ENCODE assay signal across 8 cellular contexts in the genomic region with DNA sequence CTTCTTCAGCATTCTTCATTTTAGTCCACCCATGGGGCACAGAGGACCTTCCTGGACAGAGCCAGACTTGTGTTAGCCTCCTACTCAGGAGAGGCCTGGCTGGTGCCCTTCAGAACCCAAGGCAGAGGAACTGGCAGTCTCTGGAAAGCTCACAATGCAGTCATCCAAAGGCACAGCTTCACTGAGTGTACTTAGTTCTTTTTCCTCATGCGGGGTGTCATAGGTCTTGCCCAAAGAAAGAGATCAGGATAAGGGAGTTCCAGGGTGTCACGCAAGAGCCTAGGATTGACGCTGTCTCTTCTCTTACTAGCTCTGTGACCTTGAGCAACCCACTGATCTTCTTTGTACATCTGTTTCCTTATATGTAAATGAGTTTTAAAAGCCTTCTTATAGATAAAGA. TPM values are rescaled to one million over a fixed set of nuclear protein-coding genes. Genes with fewer than 3 reads are reported as not detected.
DNase-seq lines count a peak whose midpoint lies in the region; ATAC-seq and TF ChIP-seq lines count a peak whose summit lies in the region.
"Had no signal": no experiment of that assay in that cellular context is flagged by ENCODE, and none has a peak within 500 bp of the region (broad histone marks: within the 10 kb centered on the region; RNA-seq: fewer than 3 reads in every experiment).

No MANE protein-coding gene starts in this region.

- TF ChIP-seq CTCF in WTC11 (IDR thresholded peaks at IDR 0.05) (no peak), spleen (IDR thresholded peaks at IDR 0.05 in 8 of 11, conservative IDR thresholded peaks at IDR 0.05 in 3 of 11) (no peak)

- H3K9me3 Mint-ChIP-seq in WTC11 = peaks cover 16% of the 10 kb centered on the region

- H3K9me3 ChIP-seq in right cardiac atrium (ENCODE audit: control insufficient read depth, low read length) (no peaks in the 10 kb centered on the region), spleen (peaks cover 0 to 9% (median 3%) of the 10 kb centered on the region in 8 donors)

- H3K4me3 ChIP-seq in right cardiac atrium (ENCODE audit: low read length) (no peak overlapping the region), spleen (no peak overlapping the region)

- H3K27ac ChIP-seq in right cardiac atrium (ENCODE audit: low read length) = peak overlapping the region; percentile 54
- peak overlapping the region in 7 of 8 donors; percentile 29 to 70 (median 54) for H3K27ac ChIP-seq in spleen

- H3K27ac Mint-ChIP-seq in WTC11 = peak overlapping the region; percentile 98

- DNase-seq in WTC11 (ENCODE audit: low spot score) = no peak
- no peak for DNase-seq in right cardiac atrium
- no peak for DNase-seq in spleen
- no peak for DNase-seq in stimulated activated CD4-positive, alpha-beta T cell treated with anti-CD3 and anti-CD28 coated beads, Interleukin-12 subunit alpha, Interleukin-12 subunit beta, amount 100 ng/mL, for 4 hours
- DNase-seq: activated CD4-positive, CD25-positive, alpha-beta regulatory T cell had no signal

- no peak overlapping the region for H3K4me3 Mint-ChIP-seq in WTC11

- WGBS in right cardiac atrium = 62% methylated on average over 3 of the region's 3 CpGs
- 29 to 49% (median 44%) methylated on average over 3 of the region's 3 CpGs for WGBS in spleen, 5 donors

- ATAC-seq in HG02642 (IDR thresholded peaks at IDR 0.05; ENCODE audit: poor library complexity, unreplicated experiment) = peak; percentile 29
- no peak; the same call in 1 of the 2 replicates for ATAC-seq in WTC11
- ATAC-seq in right cardiac atrium = peak in 1 of 2 donors; percentile 32
- no peak for ATAC-seq in GM21717 (IDR thresholded peaks at IDR 0.05; ENCODE audit: unreplicated experiment)
- ATAC-seq in GM21360 (IDR thresholded peaks at IDR 0.05; ENCODE audit: unreplicated experiment) = no peak

- H3K36me3 ChIP-seq in spleen = no peaks in the 10 kb centered on the region

- CTCF ChIA-PET in WTC11 (lab: Charles Lee) = interaction anchor here (0.7 to 2.0 kb wide), 7 partner anchors 9 to 128 kb away, joined by 3 to 8 read pairs (median 4); a partner anchor contains a TSS

- intact Hi-C loops in right cardiac atrium (cut with DNase I) (no loop called here), spleen (cut with DNase I; ENCODE audit: low total_unique reads) (no loop called here)

- TF ChIP-seq POLR2A in spleen (IDR thresholded peaks at IDR 0.05) = no peak

- no peaks in the 10 kb centered on the region for H3K27me3 ChIP-seq in right cardiac atrium (ENCODE audit: control insufficient read depth, insufficient read depth)
- H3K27me3 ChIP-seq in spleen (replicated peaks in 1 of 7) = no peaks in the 10 kb centered on the region

- H3K4me1 ChIP-seq in right cardiac atrium (ENCODE audit: control insufficient read depth, insufficient read depth, low read length) (peaks cover 7% of the 10 kb centered on the region), spleen (peaks cover 0 to 37% (median 6%) of the 10 kb centered on the region in 6 donors)

- peaks cover 21% of the 10 kb centered on the region for H3K36me3 Mint-ChIP-seq in WTC11

- no peaks in the 10 kb centered on the region for H3K27me3 Mint-ChIP-seq in WTC11 (ENCODE audit: low read depth)

- H3K4me1 Mint-ChIP-seq in WTC11 = peaks cover 58% of the 10 kb centered on the region

- POLR2A ChIA-PET in WTC11 (lab: Charles Lee) = interaction anchor here (1.0 to 1.3 kb wide), 2 partner anchors 46 to 170 kb away, joined by 3 to 5 read pairs; a partner anchor contains a TSS

TF ChIP-seq in WTC11, 78 proteins besides CTCF, POLR2A, EP300 and RAD21:
- TF ChIP-seq, protein P1, sequence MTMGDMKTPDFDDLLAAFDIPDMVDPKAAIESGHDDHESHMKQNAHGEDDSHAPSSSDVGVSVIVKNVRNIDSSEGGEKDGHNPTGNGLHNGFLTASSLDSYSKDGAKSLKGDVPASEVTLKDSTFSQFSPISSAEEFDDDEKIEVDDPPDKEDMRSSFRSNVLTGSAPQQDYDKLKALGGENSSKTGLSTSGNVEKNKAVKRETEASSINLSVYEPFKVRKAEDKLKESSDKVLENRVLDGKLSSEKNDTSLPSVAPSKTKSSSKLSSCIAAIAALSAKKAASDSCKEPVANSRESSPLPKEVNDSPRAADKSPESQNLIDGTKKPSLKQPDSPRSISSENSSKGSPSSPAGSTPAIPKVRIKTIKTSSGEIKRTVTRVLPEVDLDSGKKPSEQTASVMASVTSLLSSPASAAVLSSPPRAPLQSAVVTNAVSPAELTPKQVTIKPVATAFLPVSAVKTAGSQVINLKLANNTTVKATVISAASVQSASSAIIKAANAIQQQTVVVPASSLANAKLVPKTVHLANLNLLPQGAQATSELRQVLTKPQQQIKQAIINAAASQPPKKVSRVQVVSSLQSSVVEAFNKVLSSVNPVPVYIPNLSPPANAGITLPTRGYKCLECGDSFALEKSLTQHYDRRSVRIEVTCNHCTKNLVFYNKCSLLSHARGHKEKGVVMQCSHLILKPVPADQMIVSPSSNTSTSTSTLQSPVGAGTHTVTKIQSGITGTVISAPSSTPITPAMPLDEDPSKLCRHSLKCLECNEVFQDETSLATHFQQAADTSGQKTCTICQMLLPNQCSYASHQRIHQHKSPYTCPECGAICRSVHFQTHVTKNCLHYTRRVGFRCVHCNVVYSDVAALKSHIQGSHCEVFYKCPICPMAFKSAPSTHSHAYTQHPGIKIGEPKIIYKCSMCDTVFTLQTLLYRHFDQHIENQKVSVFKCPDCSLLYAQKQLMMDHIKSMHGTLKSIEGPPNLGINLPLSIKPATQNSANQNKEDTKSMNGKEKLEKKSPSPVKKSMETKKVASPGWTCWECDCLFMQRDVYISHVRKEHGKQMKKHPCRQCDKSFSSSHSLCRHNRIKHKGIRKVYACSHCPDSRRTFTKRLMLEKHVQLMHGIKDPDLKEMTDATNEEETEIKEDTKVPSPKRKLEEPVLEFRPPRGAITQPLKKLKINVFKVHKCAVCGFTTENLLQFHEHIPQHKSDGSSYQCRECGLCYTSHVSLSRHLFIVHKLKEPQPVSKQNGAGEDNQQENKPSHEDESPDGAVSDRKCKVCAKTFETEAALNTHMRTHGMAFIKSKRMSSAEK (CRISPR knock-in tag; IDR thresholded peaks at IDR 0.05; ENCODE audit: borderline replicate concordance) = no peak
- TF ChIP-seq, protein P2, sequence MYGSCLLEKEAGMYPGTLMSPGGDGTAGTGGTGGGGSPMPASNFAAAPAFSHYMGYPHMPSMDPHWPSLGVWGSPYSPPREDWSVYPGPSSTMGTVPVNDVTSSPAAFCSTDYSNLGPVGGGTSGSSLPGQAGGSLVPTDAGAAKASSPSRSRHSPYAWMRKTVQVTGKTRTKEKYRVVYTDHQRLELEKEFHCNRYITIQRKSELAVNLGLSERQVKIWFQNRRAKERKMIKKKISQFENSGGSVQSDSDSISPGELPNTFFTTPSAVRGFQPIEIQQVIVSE (CRISPR knock-in tag; IDR thresholded peaks at IDR 0.05; ENCODE audit: borderline replicate concordance) = no peak
- no peak for TF ChIP-seq FOXP1 (CRISPR knock-in tag; IDR thresholded peaks at IDR 0.05; ENCODE audit: borderline replicate concordance)

RNA-seq across cellular contexts. Expression of a gene that starts 58.7 kb away (rescaled TPM):
- 46.8 to 56.1 TPM (median 54.1 TPM) in 3 replicates for total RNA-seq in WTC11 (2021)
- 1 to 10 TPM; 2.8 to 4.5 (median 3.6) TPM for total RNA-seq in right cardiac atrium
- polyA plus RNA-seq in right cardiac atrium = 4.0 TPM
- 1 to 10 TPM; 4.8 to 9.3 (median 6.9) TPM for total RNA-seq in spleen
- 10 to 100 TPM in 1 of 3 donors, 1 to 10 TPM in 2; 4.3 to 13.1 (median 4.5) TPM for polyA plus RNA-seq in spleen
